ENCODE assay signal across 16 cellular contexts in genomic region chr19:7764157-7764556, GRCh38. TPM values are rescaled to one million over a fixed set of nuclear protein-coding genes. Genes with fewer than 3 reads are reported as not detected.
"Had no signal": no experiment of that assay in that cellular context is flagged by ENCODE, and none has a peak within 500 bp of the region (broad histone marks: within the 10 kb centered on the region; RNA-seq: fewer than 3 reads in every experiment).

No MANE protein-coding gene starts in this region.

RNA-seq across cellular contexts. Expression of gene CLEC4M, which starts 1.1 kb away (rescaled TPM):
- total RNA-seq: esophagus mucosa; esophagus squamous epithelium; gastrocnemius medialis; heart right ventricle; kidney epithelial cell; left ventricle myocardium superior; lower leg skin; mesenteric fat pad; mononuclear cell; mucosa of gallbladder; naive thymus-derived CD4-positive, alpha-beta T cell; natural killer cell had no signal
- polyA plus RNA-seq: heart right ventricle, keratinocyte had no signal

RNA-seq across cellular contexts. Expression of gene CD209, which starts 16.8 kb away (rescaled TPM):
- total RNA-seq: dermis blood vessel endothelial cell, glomerular endothelial cell, lung microvascular endothelial cell had no signal
- polyA plus RNA-seq: keratinocyte; naive thymus-derived CD4-positive, alpha-beta T cell had no signal

RNA-seq across cellular contexts. Expression of gene CLEC4G, which starts 32.2 kb away (rescaled TPM):
- total RNA-seq: dermis blood vessel endothelial cell, esophagus mucosa, glomerular endothelial cell, kidney epithelial cell, lung microvascular endothelial cell, natural killer cell had no signal
- polyA plus RNA-seq: keratinocyte; naive thymus-derived CD4-positive, alpha-beta T cell had no signal
